Comparison of ENCODE assay signal across 1 cellular context in genomic region chr15:82709421-82710207, GRCh38.
TF ChIP-seq lines count a peak whose summit lies in the region.

TSS of gene AP3B2 (minus strand) at chr15:82709875. CDS start at chr15:82709706, 169 bp downstream.

TF ChIP-seq in HEK293, 187 proteins besides CTCF, POLR2A, EP300 and RAD21 (continued from another document):
- TF ChIP-seq PRDM10 (tag by site-specific recombination; IDR thresholded peaks at IDR 0.05): peak; percentile 18
- peak; percentile 79 for TF ChIP-seq ZNF664 (tag by site-specific recombination; IDR thresholded peaks at IDR 0.05)
- TF ChIP-seq ZBTB8A (tag by site-specific recombination; IDR thresholded peaks at IDR 0.05): peak; percentile 100
- TF ChIP-seq GLIS1 (tag by site-specific recombination; IDR thresholded peaks at IDR 0.05): peak; percentile 30; the same call in 1 of the 2 replicates
- peak; percentile 80 for TF ChIP-seq HIC1 (tag by site-specific recombination; IDR thresholded peaks at IDR 0.05)
TF ChIP-seq in HEK293: peak in this region for 45.
